ENCODE assay signal across 1 cellular context in the genomic region with DNA sequence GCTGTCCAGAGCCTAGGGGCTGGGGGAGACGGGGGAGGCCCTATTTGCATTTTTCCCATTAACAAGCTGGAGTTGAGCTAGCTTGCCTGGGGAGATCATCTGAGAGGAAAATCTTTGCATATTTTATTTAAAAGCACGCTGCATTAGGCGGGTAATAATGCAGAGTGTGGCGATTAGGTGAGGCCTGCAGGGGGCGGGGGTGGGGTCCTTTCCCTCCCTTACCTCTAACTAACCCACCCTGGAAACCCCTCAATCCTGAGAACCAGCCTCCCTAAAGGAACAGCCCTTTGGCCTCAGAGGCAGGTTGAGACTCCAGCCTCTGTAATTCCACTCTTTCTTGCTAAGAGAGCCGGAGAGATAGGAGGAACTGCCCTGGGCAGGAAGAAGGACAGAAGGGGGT.
TF ChIP-seq lines count a peak whose summit lies in the region.

No MANE protein-coding gene starts in this region.

TF ChIP-seq in endothelial cell of umbilical vein, 7 proteins besides CTCF, POLR2A, EP300 and RAD21:
- TF ChIP-seq, protein P1, sequence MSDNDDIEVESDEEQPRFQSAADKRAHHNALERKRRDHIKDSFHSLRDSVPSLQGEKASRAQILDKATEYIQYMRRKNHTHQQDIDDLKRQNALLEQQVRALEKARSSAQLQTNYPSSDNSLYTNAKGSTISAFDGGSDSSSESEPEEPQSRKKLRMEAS (IDR thresholded peaks at IDR 0.05; ENCODE audit: insufficient read depth, insufficient read length): no peak
- TF ChIP-seq EZH2 (IDR thresholded peaks at IDR 0.05; ENCODE audit: borderline replicate concordance, low read depth, low read length, severe bottlenecking): peak; percentile 29
